In the genomic region with DNA sequence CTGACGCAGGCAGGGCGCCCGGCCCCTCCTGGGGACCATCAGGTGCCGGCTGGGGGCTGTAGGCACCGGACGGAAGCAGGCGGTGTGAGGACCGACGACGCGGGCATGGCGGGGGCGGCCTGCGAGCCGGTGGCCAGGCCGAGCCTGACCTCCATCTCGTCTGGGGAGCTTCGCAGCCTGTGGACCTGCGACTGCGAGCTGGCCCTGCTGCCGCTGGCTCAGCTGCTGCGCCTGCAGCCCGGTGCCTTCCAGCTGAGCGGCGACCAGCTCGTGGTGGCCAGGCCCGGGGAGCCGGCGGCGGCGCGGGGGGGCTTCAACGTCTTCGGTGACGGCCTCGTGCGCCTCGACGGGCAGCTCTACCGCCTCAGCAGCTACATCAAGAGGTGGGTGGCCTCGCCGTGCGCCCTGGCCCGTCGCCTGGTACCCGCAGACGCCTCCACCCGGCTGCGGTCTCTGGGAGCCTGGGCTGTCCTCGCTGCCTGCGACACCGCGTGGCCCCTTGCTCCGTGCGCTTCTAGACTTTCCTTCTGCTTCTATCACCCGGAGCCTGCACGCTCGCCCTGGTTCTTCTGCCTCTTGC, we compare ENCODE assay signal across 8 cellular contexts. TPM values are rescaled to one million over a fixed set of nuclear protein-coding genes. Genes with fewer than 3 reads are reported as not detected.
A peak's percentile ranks its signal among the peaks of the same experiment; 100 is the strongest.
DNase-seq lines count a peak whose midpoint lies in the region; ATAC-seq, FAIRE-seq and TF ChIP-seq lines count a peak whose summit lies in the region.

No MANE protein-coding gene starts in this region.

- intact Hi-C loops in Right ventricle myocardium inferior (cut with DNase I) = no loop called here
- intact Hi-C loops in cardiac septum (cut with DNase I) = loop anchor here (5.0 kb wide), 2 partner anchors 39 to 104 kb away; no protein-coding TSS in a partner anchor
- intact Hi-C loops in Right ventricle myocardium superior (cut with DNase I) = no loop called here

- H3K27me3 Mint-ChIP-seq in neural crest cell (ENCODE audit: low read depth) = peaks cover 55% of the 10 kb centered on the region

- peaks cover 17% of the 10 kb centered on the region for H3K4me1 Mint-ChIP-seq in neural crest cell

- peak; percentile 67 for DNase-seq in Right ventricle myocardium inferior (ENCODE audit: missing footprints)
- no peak for DNase-seq in cardiac septum (ENCODE audit: low spot score)
- no peak for DNase-seq in Right ventricle myocardium superior
- peak; percentile 5 for DNase-seq in neural crest cell (ENCODE audit: low read depth, low spot score)
- DNase-seq in NCI-H345 treated with DMSO at 0.1 percent for 48 hours (lab: John Stamatoyannopoulos, UW; ENCODE audit: unreplicated experiment) = no peak
- no peak for DNase-seq in RKO (ENCODE audit: low spot score)
- DNase-seq in GM19239 (ENCODE audit: insufficient read length, low spot score) = no peak
- DNase-seq in SIG-M5 treated with dmso at 0.1 percent for 504 hours (lab: John Stamatoyannopoulos, UW; ENCODE audit: unreplicated experiment) = no peak

- no peaks in the 10 kb centered on the region for H3K9me3 Mint-ChIP-seq in neural crest cell

- no peak for FAIRE-seq in GM19239 (lab: Jason Lieb, UNC)

- H3K4me3 Mint-ChIP-seq in neural crest cell = peak overlapping the region; percentile 17

- no peaks in the 10 kb centered on the region for H3K36me3 Mint-ChIP-seq in neural crest cell (ENCODE audit: low read depth)

- no peak overlapping the region for H3K27ac Mint-ChIP-seq in neural crest cell (ENCODE audit: unreplicated experiment)

- ATAC-seq in Right ventricle myocardium inferior (peak; percentile 9), Right ventricle myocardium superior (ENCODE audit: poor library complexity) (peak; percentile 33)

- TF ChIP-seq CTCF in neural crest cell (conservative IDR thresholded peaks at IDR 0.05) = no peak

RNA-seq across cellular contexts. Expression of gene MEDAG, which starts 0.4 kb away (rescaled TPM):
- total RNA-seq in Right ventricle myocardium inferior (4.7 TPM), cardiac septum (11.7 TPM), Right ventricle myocardium superior (5.4 TPM), neural crest cell (not detected in 2 replicates)

RNA-seq across cellular contexts. Expression of gene TEX26, which starts 26.0 kb away (rescaled TPM):
- total RNA-seq in Right ventricle myocardium inferior (not detected), cardiac septum (not detected), Right ventricle myocardium superior (not detected), neural crest cell (not detected in 2 replicates)

Comparison
In these comparisons a context has a peak if more than half of its experiments do, and no peak if none do; other contexts are left out.
1. DNase-seq: peak in Right ventricle myocardium inferior (single experiment) and neural crest cell (single experiment); none in cardiac septum (single experiment), Right ventricle myocardium superior (single experiment), NCI-H345 treated with DMSO at 0.1 percent for 48 hours (single experiment), RKO (single experiment), GM19239 (single experiment) and SIG-M5 treated with dmso at 0.1 percent for 504 hours (single experiment).